In genomic region chr9:112772551-112772950, GRCh38 we compare ENCODE assay signal across 1 cellular context.
TF ChIP-seq lines count a peak whose summit lies in the region.

No MANE protein-coding gene starts in this region.

TF ChIP-seq in IMR-90, 13 proteins besides CTCF, POLR2A, EP300 and RAD21:
- TF ChIP-seq USF2 (IDR thresholded peaks at IDR 0.05; ENCODE audit: low read depth, low read length), result no peak
- no peak for TF ChIP-seq NFE2L2 (IDR thresholded peaks at IDR 0.05; ENCODE audit: low read depth, low read length)
- no peak for TF ChIP-seq MXI1 (IDR thresholded peaks at IDR 0.05; ENCODE audit: borderline replicate concordance, low read depth, low read length)
- no peak for TF ChIP-seq RCOR1 (IDR thresholded peaks at IDR 0.05; ENCODE audit: insufficient replicate concordance, low read length)
- TF ChIP-seq CHD1 (IDR thresholded peaks at IDR 0.05; ENCODE audit: low read depth, low read length), result no peak
- no peak for TF ChIP-seq FOS (IDR thresholded peaks at IDR 0.05; ENCODE audit: low read depth, low read length)
